ENCODE assay signal across 8 cellular contexts in genomic region chr2:189782221-189782671, GRCh38. TPM values are rescaled to one million over a fixed set of nuclear protein-coding genes. Genes with fewer than 3 reads are reported as not detected.
DNase-seq lines count a peak whose midpoint lies in the region; ATAC-seq and TF ChIP-seq lines count a peak whose summit lies in the region.

No MANE protein-coding gene starts in this region.

- no peak for TF ChIP-seq POLR2A in heart left ventricle (IDR thresholded peaks at IDR 0.05)

- 63 to 73% (median 69%) methylated on average over 4 of the region's 4 CpGs for WGBS in heart left ventricle, 4 donors

- peak overlapping the region; percentile 96 for H3K27ac ChIP-seq in right atrium auricular region
- H3K27ac ChIP-seq in heart left ventricle: peak overlapping the region in 2 of 12 donors; percentile 97
- peak overlapping the region in 1 of 2 donors; percentile 89 for H3K27ac ChIP-seq in thoracic aorta

- H3K4me1 ChIP-seq in right atrium auricular region: peaks cover 0 to 38% of the 10 kb centered on the region in 2 donors
- H3K4me1 ChIP-seq in heart left ventricle: peaks cover 3 to 45% (median 28%) of the 10 kb centered on the region in 12 donors
- peaks cover 26 to 47% of the 10 kb centered on the region in 2 donors for H3K4me1 ChIP-seq in thoracic aorta (ENCODE audit: control insufficient read depth in 1 of 2, low read depth in 2 of 2)

- H3K9me3 ChIP-seq in right atrium auricular region: no peaks in the 10 kb centered on the region
- H3K9me3 ChIP-seq in heart left ventricle: no peaks in the 10 kb centered on the region
- H3K9me3 ChIP-seq in thoracic aorta: no peaks in the 10 kb centered on the region

- ATAC-seq in heart left ventricle (no peak), thoracic aorta (ENCODE audit: insufficient number of reproducible peaks, low FRiP score, low read depth) (no peak), HG03280 (IDR thresholded peaks at IDR 0.05; ENCODE audit: unreplicated experiment) (no peak)

- intact Hi-C loops in heart left ventricle (cut with DNase I): loop anchor here in 2 of 10 donors (5.0 to 10.0 kb wide), 2 partner anchors 107 to 120 kb away; partner anchors contain the start of genes ANKAR (in 1 of the 2) and ASNSD1 (in 1 of the 2)

- DNase-seq in right atrium auricular region (ENCODE audit: low spot score) (no peak), heart left ventricle (no peak), fibroblast of villous mesenchyme (ENCODE audit: low read depth) (peak; percentile 29), thoracic aorta (ENCODE audit: low spot score) (no peak), AG20443 (ENCODE audit: low spot score) (no peak), KG1 (lab: John Stamatoyannopoulos, UW) (no peak)

- no peak for TF ChIP-seq CTCF in right atrium auricular region (IDR thresholded peaks at IDR 0.05)
- no peak for TF ChIP-seq CTCF in heart left ventricle (IDR thresholded peaks at IDR 0.05)
- no peak for TF ChIP-seq CTCF in WI38 (IDR thresholded peaks at IDR 0.05; ENCODE audit: low read depth, low read length)
- TF ChIP-seq CTCF in fibroblast of villous mesenchyme (IDR thresholded peaks at IDR 0.05; ENCODE audit: insufficient read depth, low read depth, low read length): no peak
- TF ChIP-seq CTCF in thoracic aorta (IDR thresholded peaks at IDR 0.05): no peak

- no peaks in the 10 kb centered on the region for H3K27me3 ChIP-seq in right atrium auricular region
- H3K27me3 ChIP-seq in heart left ventricle: no peaks in the 10 kb centered on the region
- no peaks in the 10 kb centered on the region for H3K27me3 ChIP-seq in thoracic aorta (replicated peaks; ENCODE audit: insufficient read depth)

- H3K36me3 ChIP-seq in right atrium auricular region (peaks cover 43% of the 10 kb centered on the region), heart left ventricle (peaks cover 0 to 53% (median 41%) of the 10 kb centered on the region in 9 donors), thoracic aorta (peaks cover 6% of the 10 kb centered on the region)

- H3K4me3 ChIP-seq in right atrium auricular region (peak overlapping the region in 1 of 2 donors; percentile 68), heart left ventricle (peak overlapping the region in 5 of 12 donors; percentile 65 to 82 (median 77)), WI38 (ENCODE audit: low read depth, low read length) (peak overlapping the region; percentile 7; the same call in 1 of the 2 replicates), fibroblast of villous mesenchyme (ENCODE audit: low read depth, low read length) (peak overlapping the region; percentile 87), thoracic aorta (peak overlapping the region; percentile 76)

RNA-seq across cellular contexts. Expression of gene ORMDL1, which starts 1.9 kb away (rescaled TPM):
- total RNA-seq in right atrium auricular region (10 to 100 TPM; 27.3 to 33.3 TPM), heart left ventricle (10 to 100 TPM; 14.3 to 32.9 (median 26.2) TPM), fibroblast of villous mesenchyme (32.9 and 57.4 TPM in 2 replicates), thoracic aorta (10 to 100 TPM; 94.0 to 95.0 TPM)
- polyA plus RNA-seq in heart left ventricle: 10 to 100 TPM; 33.8 to 40.3 TPM

RNA-seq across cellular contexts. Expression of gene PMS1, which starts 2.0 kb away (rescaled TPM):
- total RNA-seq in right atrium auricular region: 1 to 10 TPM; 7.9 to 9.0 TPM
- 10 to 100 TPM in 5 of 9 donors, 1 to 10 TPM in 4; 6.4 to 16.7 (median 10.7) TPM for total RNA-seq in heart left ventricle
- polyA plus RNA-seq in heart left ventricle: 1 to 10 TPM; 6.2 to 7.8 TPM
- total RNA-seq in fibroblast of villous mesenchyme: 19.3 and 40.2 TPM in 2 replicates
- 10 to 100 TPM in 1 of 2 donors, 1 to 10 TPM in 1; 7.6 to 27.6 TPM for total RNA-seq in thoracic aorta

RNA-seq across cellular contexts. Expression of gene OSGEPL1, which starts 19.7 kb away (rescaled TPM):
- total RNA-seq in right atrium auricular region (1 to 10 TPM; 5.3 to 8.1 TPM), heart left ventricle (10 to 100 TPM in 2 of 9 donors, 1 to 10 TPM in 7; 6.8 to 11.0 (median 8.6) TPM), fibroblast of villous mesenchyme (7.4 and 12.5 TPM in 2 replicates), thoracic aorta (1 to 10 TPM; 1.9 to 5.7 TPM)
- 1 to 10 TPM; 5.7 to 5.9 TPM for polyA plus RNA-seq in heart left ventricle
